In the genomic region with DNA sequence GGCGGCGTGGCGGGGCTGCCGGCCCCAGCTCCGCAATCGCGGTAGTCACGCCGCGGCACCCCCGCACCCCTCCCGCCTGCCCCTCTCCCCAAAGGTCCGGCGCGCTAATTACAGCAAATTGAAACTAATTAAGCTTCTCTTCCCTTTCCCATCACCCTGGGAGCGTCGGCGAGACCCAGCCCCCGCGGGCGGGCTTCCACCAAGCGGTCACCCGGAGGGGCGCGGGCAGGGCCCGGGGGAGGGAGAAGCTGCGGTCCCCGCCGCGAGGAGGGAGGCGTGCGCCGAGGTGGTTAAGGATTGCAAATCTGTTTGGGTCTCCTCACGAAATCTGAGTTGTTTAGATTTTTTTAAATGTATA, we compare ENCODE assay signal across 17 cellular contexts. TPM values are rescaled to one million over a fixed set of nuclear protein-coding genes. Genes with fewer than 3 reads are reported as not detected.
DNase-seq lines count a peak whose midpoint lies in the region; ATAC-seq, FAIRE-seq and TF ChIP-seq lines count a peak whose summit lies in the region.
"Had no signal": no experiment of that assay in that cellular context is flagged by ENCODE, and none has a peak within 500 bp of the region (broad histone marks: within the 10 kb centered on the region; RNA-seq: fewer than 3 reads in every experiment).

No MANE protein-coding gene starts in this region.

- TF ChIP-seq POLR2A in stomach (IDR thresholded peaks at IDR 0.05) (no peak), Peyer's patch (IDR thresholded peaks at IDR 0.05) (no peak)

- H3K27me3 Mint-ChIP-seq in activated T-cell treated with anti-CD3 and anti-CD28 coated beads, Interleukin-2, amount 50 U/mL, for 72 hours (ENCODE audit: low read depth): peaks cover 42% of the 10 kb centered on the region

- H3K27ac Mint-ChIP-seq in activated T-cell treated with anti-CD3 and anti-CD28 coated beads, Interleukin-2, amount 50 U/mL, for 72 hours: no peak overlapping the region

- DNase-seq in activated T-cell treated with anti-CD3 and anti-CD28 coated beads, Interleukin-2, amount 50 U/mL, for 72 hours: no peak
- DNase-seq in activated T-cell treated with anti-CD3 and anti-CD28 coated beads, Interleukin-2, amount 50 U/mL, for 48 hours: no peak
- no peak for DNase-seq in brain microvascular endothelial cell
- DNase-seq in keratinocyte (ENCODE audit: low read depth, low spot score): no peak
- DNase-seq in stomach: no peak
- no peak for DNase-seq in T1000 (lab: John Stamatoyannopoulos, UW)
- no peak for DNase-seq in SIG-M5 treated with dmso at 0.1 percent for 504 hours (lab: John Stamatoyannopoulos, UW; ENCODE audit: unreplicated experiment)
- DNase-seq in Peyer's patch: no peak
- DNase-seq: ACHN; activated CD4-positive, alpha-beta T cell treated with anti-CD3 and anti-CD28 coated beads for 4 hours; activated effector memory CD4-positive, alpha-beta T cell treated with anti-CD3 and anti-CD28 coated beads, Interleukin-2, amount 50 U/mL, for 16 hours; NCI-H2107; stimulated activated CD4-positive, alpha-beta T cell treated with anti-CD3 and anti-CD28 coated beads, Interleukin-15, amount 100 ng/mL, for 24 hours had no signal

- no peaks in the 10 kb centered on the region for H3K79me2 ChIP-seq in keratinocyte (ENCODE audit: control insufficient read depth, insufficient read depth, low read length)

- no peak overlapping the region for H2AFZ ChIP-seq in keratinocyte (ENCODE audit: control insufficient read depth, low read length)

- no peaks in the 10 kb centered on the region for H3K36me3 ChIP-seq in brain microvascular endothelial cell (replicated peaks)
- no peaks in the 10 kb centered on the region for H3K36me3 ChIP-seq in keratinocyte (ENCODE audit: control insufficient read depth in 2 of 2, extremely low read depth in 1 of 2, insufficient read depth in 2 of 2, low read length in 2 of 2)
- no peaks in the 10 kb centered on the region for H3K36me3 ChIP-seq in stomach
- H3K36me3 ChIP-seq in Peyer's patch: no peaks in the 10 kb centered on the region
- H3K36me3 ChIP-seq: vagina had no signal

- 0 to 31% (median 11%) methylated on average over 1 to 34 of the region's 34 CpGs for WGBS in stomach, 5 donors

- no peak overlapping the region for H3K9ac ChIP-seq in keratinocyte (ENCODE audit: control insufficient read depth, extremely low read depth, insufficient read depth, low read length)

- H3K27me3 ChIP-seq in brain microvascular endothelial cell (replicated peaks) (peaks cover 39% of the 10 kb centered on the region), keratinocyte (ENCODE audit: control insufficient read depth, extremely low read depth, insufficient read depth, low read length) (peaks cover 54% of the 10 kb centered on the region), stomach (peaks cover 28 to 63% (median 58%) of the 10 kb centered on the region in 3 donors), Peyer's patch (peaks cover 0 to 8% of the 10 kb centered on the region in 2 donors)

- H3K4me3 Mint-ChIP-seq in activated T-cell treated with anti-CD3 and anti-CD28 coated beads, Interleukin-2, amount 50 U/mL, for 72 hours: peak overlapping the region; percentile 79 to 84

- no peak for TF ChIP-seq EP300 in stomach (IDR thresholded peaks at IDR 0.05)

- peaks cover 23% of the 10 kb centered on the region for H3K4me1 Mint-ChIP-seq in activated T-cell treated with anti-CD3 and anti-CD28 coated beads, Interleukin-2, amount 50 U/mL, for 72 hours (ENCODE audit: low read depth)

- TF ChIP-seq CTCF in brain microvascular endothelial cell (IDR thresholded peaks at IDR 0.05; ENCODE audit: low read depth, low read length, missing control alignments) (no peak), keratinocyte (optimal IDR thresholded peaks at IDR 0.05 in 1 of 3, IDR thresholded peaks at IDR 0.05 in 1 of 3, conservative IDR thresholded peaks at IDR 0.05 in 1 of 3; ENCODE audit: extremely low read depth in 1 of 3, insufficient read depth in 2 of 3, low read length in 3 of 3) (no peak), stomach (IDR thresholded peaks at IDR 0.05) (no peak), Peyer's patch (IDR thresholded peaks at IDR 0.05) (no peak)

- no peak for ATAC-seq in activated T-cell treated with anti-CD3 and anti-CD28 coated beads, Interleukin-2, amount 50 U/mL, for 72 hours (replicated peaks in 1 of 2)
- ATAC-seq: GM12878 had no signal

- H3K9me3 Mint-ChIP-seq in activated T-cell treated with anti-CD3 and anti-CD28 coated beads, Interleukin-2, amount 50 U/mL, for 72 hours: no peaks in the 10 kb centered on the region

- dilution Hi-C loops in keratinocyte (cut with MboI; ENCODE audit: extremely low pct_ligation_motif_present, low sequenced_read_pairs): no loop called here

- intact Hi-C loops in stomach (cut with DNase I; ENCODE audit: low total_unique reads): no loop called here

- H3K27ac ChIP-seq in brain microvascular endothelial cell (no peak overlapping the region), keratinocyte (ENCODE audit: control insufficient read depth, insufficient read depth, low read length) (no peak overlapping the region), stomach (no peak overlapping the region), Peyer's patch (no peak overlapping the region)
- H3K27ac ChIP-seq: SK-N-MC, vagina had no signal

- no peak for FAIRE-seq in keratinocyte (lab: Jason Lieb, UNC)
- FAIRE-seq: colon, GM12878 had no signal

- H3K4me1 ChIP-seq in keratinocyte (ENCODE audit: control insufficient read depth, extremely low read depth, insufficient read depth, low read length): no peaks in the 10 kb centered on the region
- peaks cover 14 to 43% (median 31%) of the 10 kb centered on the region in 4 donors for H3K4me1 ChIP-seq in stomach
- H3K4me1 ChIP-seq in Peyer's patch: peaks cover 0 to 24% (median 0%) of the 10 kb centered on the region in 4 donors

- H3K9me3 ChIP-seq in keratinocyte (ENCODE audit: control insufficient read depth, low read depth, low read length) (no peaks in the 10 kb centered on the region), stomach (peaks cover 0 to 12% (median 3%) of the 10 kb centered on the region in 4 donors), Peyer's patch (no peaks in the 10 kb centered on the region)
- H3K9me3 ChIP-seq: vagina had no signal

- H3K9me1 ChIP-seq in keratinocyte (ENCODE audit: control insufficient read depth, extremely low read depth, insufficient read depth, low read length): no peaks in the 10 kb centered on the region

- H3K4me2 ChIP-seq in keratinocyte (ENCODE audit: control insufficient read depth, extremely low read depth, insufficient read depth, low read depth, low read length): peak overlapping the region; percentile 60

- peak overlapping the region; percentile 15 for H3K4me3 ChIP-seq in brain microvascular endothelial cell (ENCODE audit: low read depth, low read length)
- H3K4me3 ChIP-seq in keratinocyte (ENCODE audit: control insufficient read depth in 2 of 3, extremely low read depth in 1 of 3, insufficient read depth in 2 of 3, low read depth in 1 of 3, low read length in 3 of 3): peak overlapping the region; percentile 7 to 71 (median 18)
- H3K4me3 ChIP-seq in stomach: peak overlapping the region; percentile 24 to 44 (median 36)
- peak overlapping the region in 2 of 4 donors; percentile 29 to 41 for H3K4me3 ChIP-seq in Peyer's patch
- H3K4me3 ChIP-seq: GM12878, SK-N-MC had no signal

- in situ Hi-C loops in brain microvascular endothelial cell (cut with HindIII; ENCODE audit: low pct_ligation_motif_present, low sequenced_read_pairs): no loop called here

- no peaks in the 10 kb centered on the region for H4K20me1 ChIP-seq in keratinocyte (ENCODE audit: control insufficient read depth, extremely low read depth, insufficient read depth, low read length)

- H3K36me3 Mint-ChIP-seq in activated T-cell treated with anti-CD3 and anti-CD28 coated beads, Interleukin-2, amount 50 U/mL, for 72 hours (ENCODE audit: insufficient read depth in 2 of 2): peaks cover 2 to 4% of the 10 kb centered on the region in 2 donors

RNA-seq across cellular contexts. Expression of a gene that starts 13.1 kb away (rescaled TPM):
- total RNA-seq in activated T-cell treated with anti-CD3 and anti-CD28 coated beads, Interleukin-2, amount 50 U/mL, for 72 hours: not detected
- polyA plus RNA-seq in keratinocyte (not detected in 3 replicates), stomach (under 1 TPM; 0.18 to 0.87 (median 0.76) TPM)
- not detected for polyA plus RNA-seq in keratinocyte (2011; ENCODE audit: low read depth)
- not detected in 2 replicates for polyA plus RNA-seq in keratinocyte (2011; cell fraction: cytosol; rRNA removed)
- not detected in 2 replicates for polyA plus RNA-seq in keratinocyte (2011; cell fraction: nucleus; rRNA removed)
- polyA plus RNA-seq in keratinocyte (2012; ENCODE audit: low replicate concordance): not detected in 2 replicates
- polyA minus RNA-seq in keratinocyte: not detected in 3 replicates
- not detected for polyA minus RNA-seq in keratinocyte (2011; cell fraction: cytosol; rRNA and poly(A)+ RNA removed)
- polyA minus RNA-seq in keratinocyte (2011; cell fraction: nucleus; rRNA and poly(A)+ RNA removed): not detected in 2 replicates
- total RNA-seq in stomach (1 to 10 TPM in 1 of 5 donors, under 1 TPM in 3, not detected in 1; 0.18 to 1.8 (median 0.43) TPM), Peyer's patch (1 to 10 TPM in 1 of 4 donors, under 1 TPM in 2, not detected in 1; 0.40 to 1.0 (median 0.88) TPM)
- total RNA-seq: GM12878, vagina had no signal
